ENCODE assay signal across 16 cellular contexts in genomic region chr4:147761218-147761883, GRCh38. TPM values are rescaled to one million over a fixed set of nuclear protein-coding genes. Genes with fewer than 3 reads are reported as not detected.
DNase-seq lines count a peak whose midpoint lies in the region; ATAC-seq and TF ChIP-seq lines count a peak whose summit lies in the region.
"Had no signal": no experiment of that assay in that cellular context is flagged by ENCODE, and none has a peak within 500 bp of the region (broad histone marks: within the 10 kb centered on the region; RNA-seq: fewer than 3 reads in every experiment).

No MANE protein-coding gene starts in this region.

- DNase-seq in ascending aorta (ENCODE audit: low spot score in 2 of 2) (no peak), NCI-H345 (lab: John Stamatoyannopoulos, UW) (no peak), NCI-H1436 (lab: John Stamatoyannopoulos, UW) (no peak)
- no peak for DNase-seq in activated CD8-positive, alpha-beta memory T cell treated with anti-CD3 and anti-CD28 coated beads for 24 hours
- no peak for DNase-seq in activated T-cell treated with anti-CD3 and anti-CD28 coated beads, Interleukin-2, amount 50 U/mL, for 4 hours
- DNase-seq: activated CD8-positive, alpha-beta T cell treated with anti-CD3 and anti-CD28 coated beads for 36 hours; activated gamma-delta T cell; Karpas-422; midbrain; NCI-H187 treated with DMSO at 0.1 percent for 48 hours; NK-92 treated with Interleukin-12 subunit alpha and Interleukin-12 subunit beta, amount 100 ng/mL, for 24 hours; SHP77 treated with DMSO at 0.1 percent for 48 hours; trophoblast cell had no signal

- H3K4me1 ChIP-seq in ascending aorta: peaks cover 3 to 42% of the 10 kb centered on the region in 2 donors

- ATAC-seq in GM19035 (IDR thresholded peaks at IDR 0.05; ENCODE audit: unreplicated experiment) (peak; percentile 53), HG02885 (IDR thresholded peaks at IDR 0.05; ENCODE audit: poor library complexity, unreplicated experiment) (peak; percentile 72)
- no peak for ATAC-seq in activated T-cell treated with anti-CD3 and anti-CD28 coated beads, Interleukin-2, amount 50 U/mL, for 4 hours
- ATAC-seq: activated CD8-positive, alpha-beta T cell treated with anti-CD3 and anti-CD28 coated beads for 36 hours had no signal

- H3K36me3 Mint-ChIP-seq in activated T-cell treated with anti-CD3 and anti-CD28 coated beads, Interleukin-2, amount 50 U/mL, for 4 hours (ENCODE audit: insufficient read depth): no peaks in the 10 kb centered on the region

- no peaks in the 10 kb centered on the region for H3K9me3 Mint-ChIP-seq in activated T-cell treated with anti-CD3 and anti-CD28 coated beads, Interleukin-2, amount 50 U/mL, for 4 hours
- H3K9me3 Mint-ChIP-seq: activated CD8-positive, alpha-beta T cell treated with anti-CD3 and anti-CD28 coated beads for 36 hours had no signal

- TF ChIP-seq CTCF in 22Rv1 (IDR thresholded peaks at IDR 0.05) (no peak), ascending aorta (IDR thresholded peaks at IDR 0.05) (no peak)

- peaks cover 0 to 4% of the 10 kb centered on the region in 2 donors for H3K36me3 ChIP-seq in ascending aorta

- intact Hi-C loops in ascending aorta (cut with DNase I): no loop called here

- H3K27ac ChIP-seq in 22Rv1 (peak overlapping the region; percentile 76), ascending aorta (peak overlapping the region; percentile 15 to 54)

- no peaks in the 10 kb centered on the region for H3K9me3 ChIP-seq in ascending aorta

- no peaks in the 10 kb centered on the region for H3K27me3 Mint-ChIP-seq in activated T-cell treated with anti-CD3 and anti-CD28 coated beads, Interleukin-2, amount 50 U/mL, for 4 hours (ENCODE audit: low read depth)
- H3K27me3 Mint-ChIP-seq: activated CD8-positive, alpha-beta T cell treated with anti-CD3 and anti-CD28 coated beads for 36 hours had no signal

- peaks cover 2% of the 10 kb centered on the region for H3K4me1 Mint-ChIP-seq in activated T-cell treated with anti-CD3 and anti-CD28 coated beads, Interleukin-2, amount 50 U/mL, for 4 hours (ENCODE audit: low read depth)

- no peak overlapping the region for H3K4me3 ChIP-seq in ascending aorta

- H3K27me3 ChIP-seq in ascending aorta: no peaks in the 10 kb centered on the region

- H3K4me3 Mint-ChIP-seq in activated T-cell treated with anti-CD3 and anti-CD28 coated beads, Interleukin-2, amount 50 U/mL, for 4 hours: no peak overlapping the region
- H3K4me3 Mint-ChIP-seq: activated CD8-positive, alpha-beta T cell treated with anti-CD3 and anti-CD28 coated beads for 36 hours had no signal

RNA-seq across cellular contexts. Expression of gene ARHGAP10, which starts 29.5 kb away (rescaled TPM):
- 77.3 TPM for total RNA-seq in ascending aorta
- total RNA-seq in activated T-cell treated with anti-CD3 and anti-CD28 coated beads, Interleukin-2, amount 50 U/mL, for 4 hours: 1 to 10 TPM; 4.3 to 5.9 (median 5.3) TPM

Comparison
In these comparisons a context has a peak if more than half of its experiments do, and no peak if none do; other contexts are left out.
1. ATAC-seq: peak in GM19035 (single experiment) and HG02885 (single experiment); none in activated T-cell treated with anti-CD3 and anti-CD28 coated beads, Interleukin-2, amount 50 U/mL, for 4 hours (0 of 2).
2. RNA of gene ARHGAP10, which starts 29.5 kb away (total RNA-seq): 77.3 TPM in ascending aorta (single experiment); 4.3 to 5.9 TPM in activated T-cell treated with anti-CD3 and anti-CD28 coated beads, Interleukin-2, amount 50 U/mL, for 4 hours; every median in the first group is over 10 times any median in the second.